8 cellular contexts compared by ENCODE assay signal in the genomic region with DNA sequence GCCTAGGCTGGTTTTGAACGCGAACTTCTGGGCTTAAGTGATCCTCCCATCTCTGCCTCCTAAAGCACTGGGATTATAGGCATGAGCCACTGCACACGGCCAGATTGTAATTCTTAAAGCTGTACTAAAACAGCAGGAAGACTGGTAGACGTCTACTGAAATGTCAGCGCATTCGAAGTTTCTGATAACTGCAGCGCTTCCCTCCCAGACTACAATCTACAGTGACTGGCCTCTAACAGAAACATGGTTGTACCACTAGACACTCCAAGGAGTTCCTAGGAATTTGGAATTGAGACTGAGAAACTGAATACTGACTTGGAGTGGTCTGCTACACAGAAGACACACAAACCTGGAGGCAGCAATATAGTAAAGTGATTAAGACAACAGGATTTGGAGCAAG. TPM values are rescaled to one million over a fixed set of nuclear protein-coding genes. Genes with fewer than 3 reads are reported as not detected.
DNase-seq lines count a peak whose midpoint lies in the region; ATAC-seq, FAIRE-seq and TF ChIP-seq lines count a peak whose summit lies in the region.

No MANE protein-coding gene starts in this region.

- peak overlapping the region; percentile 97 for H3K4me3 Mint-ChIP-seq in activated naive CD4-positive, alpha-beta T cell treated with anti-CD3 and anti-CD28 coated beads, Interleukin-2, amount 10 ng/mL, durations not matched to agents 7 days and 5 days

- H3K27me3 ChIP-seq in keratinocyte (ENCODE audit: control insufficient read depth, extremely low read depth, insufficient read depth, low read length), result no peaks in the 10 kb centered on the region

- H3K4me1 Mint-ChIP-seq in activated naive CD4-positive, alpha-beta T cell treated with anti-CD3 and anti-CD28 coated beads, Interleukin-2, amount 10 ng/mL, durations not matched to agents 7 days and 5 days, result peaks cover 53% of the 10 kb centered on the region

- peaks cover 12% of the 10 kb centered on the region for H3K4me1 ChIP-seq in keratinocyte (ENCODE audit: control insufficient read depth, extremely low read depth, insufficient read depth, low read length)

- H3K27ac Mint-ChIP-seq in activated naive CD4-positive, alpha-beta T cell treated with anti-CD3 and anti-CD28 coated beads, Interleukin-2, amount 10 ng/mL, durations not matched to agents 7 days and 5 days, result peak overlapping the region; percentile 100

- intact Hi-C loops in sciatic nerve (cut with DNase I), result no loop called here

- dilution Hi-C loops in keratinocyte (cut with MboI; ENCODE audit: extremely low pct_ligation_motif_present, low sequenced_read_pairs), result no loop called here

- H3K27me3 Mint-ChIP-seq in activated naive CD4-positive, alpha-beta T cell treated with anti-CD3 and anti-CD28 coated beads, Interleukin-2, amount 10 ng/mL, durations not matched to agents 7 days and 5 days, result no peaks in the 10 kb centered on the region

- H3K4me3 ChIP-seq in keratinocyte (ENCODE audit: control insufficient read depth in 2 of 3, extremely low read depth in 1 of 3, insufficient read depth in 2 of 3, low read depth in 1 of 3, low read length in 3 of 3), result peak overlapping the region; percentile 76 to 98 (median 96)

- peak; percentile 68 for FAIRE-seq in keratinocyte (lab: Jason Lieb, UNC)

- no peaks in the 10 kb centered on the region for H3K9me3 ChIP-seq in keratinocyte (ENCODE audit: control insufficient read depth, low read depth, low read length)

- H3K36me3 ChIP-seq in keratinocyte (ENCODE audit: control insufficient read depth in 2 of 2, extremely low read depth in 1 of 2, insufficient read depth in 2 of 2, low read length in 2 of 2), result peaks cover 7 to 10% of the 10 kb centered on the region in 2 experiments

- H3K27ac ChIP-seq in keratinocyte (ENCODE audit: control insufficient read depth, insufficient read depth, low read length) (peak overlapping the region; percentile 92), substantia nigra (ENCODE audit: low read depth, low read length, poor library complexity, severe bottlenecking) (peak overlapping the region; percentile 84)

- H4K20me1 ChIP-seq in keratinocyte (ENCODE audit: control insufficient read depth, extremely low read depth, insufficient read depth, low read length), result no peaks in the 10 kb centered on the region

- DNase-seq in activated naive CD4-positive, alpha-beta T cell treated with anti-CD3 and anti-CD28 coated beads, Interleukin-2, amount 10 ng/mL, durations not matched to agents 7 days and 5 days, result no peak
- DNase-seq in activated naive CD4-positive, alpha-beta T cell treated with anti-CD3 and anti-CD28 coated beads, Interleukin-2, amount 50 U/mL, for 16 hours, result no peak
- DNase-seq in amniotic epithelial cell (ENCODE audit: low read depth), result peak; percentile 41
- no peak for DNase-seq in keratinocyte (ENCODE audit: low read depth, low spot score)
- DNase-seq in substantia nigra (lab: John Stamatoyannopoulos, UW), result no peak
- no peak for DNase-seq in NCI-H2171 (lab: John Stamatoyannopoulos, UW)
- DNase-seq in sciatic nerve (ENCODE audit: low spot score), result no peak
- no peak for DNase-seq in OCI-M2 (lab: John Stamatoyannopoulos, UW; ENCODE audit: unreplicated experiment)

- no peaks in the 10 kb centered on the region for H3K9me3 Mint-ChIP-seq in activated naive CD4-positive, alpha-beta T cell treated with anti-CD3 and anti-CD28 coated beads, Interleukin-2, amount 10 ng/mL, durations not matched to agents 7 days and 5 days

- peak overlapping the region; percentile 63 for H2AFZ ChIP-seq in keratinocyte (ENCODE audit: control insufficient read depth, low read length)

- peaks cover 36% of the 10 kb centered on the region for H3K79me2 ChIP-seq in keratinocyte (ENCODE audit: control insufficient read depth, insufficient read depth, low read length)

- H3K9me1 ChIP-seq in keratinocyte (ENCODE audit: control insufficient read depth, extremely low read depth, insufficient read depth, low read length), result no peaks in the 10 kb centered on the region

- peak overlapping the region; percentile 88 for H3K9ac ChIP-seq in keratinocyte (ENCODE audit: control insufficient read depth, extremely low read depth, insufficient read depth, low read length)

- H3K4me2 ChIP-seq in keratinocyte (ENCODE audit: control insufficient read depth, extremely low read depth, insufficient read depth, low read depth, low read length), result peak overlapping the region; percentile 78

- peaks cover 55% of the 10 kb centered on the region for H3K36me3 Mint-ChIP-seq in activated naive CD4-positive, alpha-beta T cell treated with anti-CD3 and anti-CD28 coated beads, Interleukin-2, amount 10 ng/mL, durations not matched to agents 7 days and 5 days

- CTCF ChIA-PET in activated naive CD4-positive, alpha-beta T cell treated with anti-CD3 and anti-CD28 coated beads, Interleukin-2, amount 10 ng/mL, durations not matched to agents 7 days and 5 days (lab: Charles Lee), result interaction anchor here (0.7 to 2.8 kb wide), 3 partner anchors 92 to 171 kb away, joined by 3 to 11 read pairs (median 3); partner anchors contain the start of gene COQ2

- no peak for TF ChIP-seq CTCF in keratinocyte (optimal IDR thresholded peaks at IDR 0.05 in 1 of 3, IDR thresholded peaks at IDR 0.05 in 1 of 3, conservative IDR thresholded peaks at IDR 0.05 in 1 of 3; ENCODE audit: extremely low read depth in 1 of 3, insufficient read depth in 2 of 3, low read length in 3 of 3)

- ATAC-seq in sciatic nerve, result no peak

RNA-seq across cellular contexts. Expression of gene HELQ, which starts 1.0 kb away (rescaled TPM):
- polyA plus RNA-seq in keratinocyte, result 6.7 to 10.5 TPM (median 8.4 TPM) in 3 replicates
- polyA plus RNA-seq in keratinocyte (2011; ENCODE audit: low read depth), result 5.1 TPM
- 6.3 and 7.5 TPM in 2 replicates for polyA plus RNA-seq in keratinocyte (2011; cell fraction: cytosol; rRNA removed)
- polyA plus RNA-seq in keratinocyte (2011; cell fraction: nucleus; rRNA removed), result 7.8 and 8.7 TPM in 2 replicates
- 4.8 and 5.3 TPM in 2 replicates for polyA plus RNA-seq in keratinocyte (2012; ENCODE audit: low replicate concordance)
- polyA minus RNA-seq in keratinocyte, result 5.1 to 8.7 TPM (median 6.7 TPM) in 3 replicates
- polyA minus RNA-seq in keratinocyte (2011; cell fraction: cytosol; rRNA and poly(A)+ RNA removed), result 4.8 TPM
- polyA minus RNA-seq in keratinocyte (2011; cell fraction: nucleus; rRNA and poly(A)+ RNA removed), result 6.1 and 9.7 TPM in 2 replicates
- total RNA-seq in sciatic nerve, result 18.7 TPM

RNA-seq across cellular contexts. Expression of gene MRPS18C, which starts 1.2 kb away (rescaled TPM):
- 30.3 to 55.4 TPM (median 30.3 TPM) in 3 replicates for polyA plus RNA-seq in keratinocyte
- polyA plus RNA-seq in keratinocyte (2011; ENCODE audit: low read depth), result 7.5 TPM
- polyA plus RNA-seq in keratinocyte (2011; cell fraction: cytosol; rRNA removed), result 17.2 and 32.5 TPM in 2 replicates
- polyA plus RNA-seq in keratinocyte (2011; cell fraction: nucleus; rRNA removed), result 6.6 and 18.9 TPM in 2 replicates
- 49.0 and 56.4 TPM in 2 replicates for polyA plus RNA-seq in keratinocyte (2012; ENCODE audit: low replicate concordance)
- 6.9 to 11.3 TPM (median 11.2 TPM) in 3 replicates for polyA minus RNA-seq in keratinocyte
- polyA minus RNA-seq in keratinocyte (2011; cell fraction: cytosol; rRNA and poly(A)+ RNA removed), result 27.0 TPM
- polyA minus RNA-seq in keratinocyte (2011; cell fraction: nucleus; rRNA and poly(A)+ RNA removed), result 2.7 and 4.3 TPM in 2 replicates
- 37.0 TPM for total RNA-seq in sciatic nerve

RNA-seq across cellular contexts. Expression of gene ABRAXAS1, which starts 30.3 kb away (rescaled TPM):
- polyA plus RNA-seq in keratinocyte, result 4.5 to 9.4 TPM (median 5.8 TPM) in 3 replicates
- 2.7 TPM for polyA plus RNA-seq in keratinocyte (2011; ENCODE audit: low read depth)
- polyA plus RNA-seq in keratinocyte (2011; cell fraction: cytosol; rRNA removed), result 3.9 and 7.9 TPM in 2 replicates
- polyA plus RNA-seq in keratinocyte (2011; cell fraction: nucleus; rRNA removed), result 3.0 and 4.1 TPM in 2 replicates
- polyA plus RNA-seq in keratinocyte (2012; ENCODE audit: low replicate concordance), result 2.4 and 5.2 TPM in 2 replicates
- polyA minus RNA-seq in keratinocyte, result 1.3 to 6.1 TPM (median 3.0 TPM) in 3 replicates
- 6.1 TPM for polyA minus RNA-seq in keratinocyte (2011; cell fraction: cytosol; rRNA and poly(A)+ RNA removed)
- 1.4 and 2.6 TPM in 2 replicates for polyA minus RNA-seq in keratinocyte (2011; cell fraction: nucleus; rRNA and poly(A)+ RNA removed)
- total RNA-seq in sciatic nerve, result 18.8 TPM
